In the genomic region with DNA sequence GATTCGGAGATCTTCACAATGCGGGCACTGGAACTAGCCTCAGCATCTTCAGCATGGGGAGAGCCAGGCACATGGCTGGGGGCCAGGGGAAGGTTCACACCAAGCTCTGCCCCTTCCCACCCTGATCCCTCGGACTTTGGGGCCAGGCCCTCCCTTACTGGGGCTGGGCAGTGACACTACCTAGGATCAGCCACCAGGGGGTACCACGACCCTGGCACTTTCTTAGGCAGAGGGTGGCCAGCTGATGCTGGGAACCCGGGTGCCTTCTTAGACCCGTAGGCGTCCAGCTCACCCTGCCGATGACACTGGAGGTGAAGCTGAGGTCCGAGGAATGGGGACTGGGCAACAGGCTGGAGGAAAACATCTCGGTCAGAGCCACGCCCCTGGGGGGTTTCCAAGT, we compare ENCODE assay signal across 7 cellular contexts. TPM values are rescaled to one million over a fixed set of nuclear protein-coding genes. Genes with fewer than 3 reads are reported as not detected.
DNase-seq lines count a peak whose midpoint lies in the region; TF ChIP-seq lines count a peak whose summit lies in the region.
"Not testable (repeated sequence)": the region's sequence is repeated elsewhere in the genome, so short reads cannot be mapped to it uniquely, and the experiment has no call there.

No MANE protein-coding gene starts in this region.

- H3K9me3 ChIP-seq in Karpas-422 (ENCODE audit: low read length); Peyer's patch: not testable (repeated sequence)

- peaks cover 15% of the 10 kb centered on the region for H3K4me1 ChIP-seq in Karpas-422 (ENCODE audit: low read length)
- not testable (repeated sequence) for H3K4me1 ChIP-seq in Peyer's patch

- H3K36me3 ChIP-seq in Karpas-422 (ENCODE audit: insufficient read depth, low read length); Peyer's patch: not testable (repeated sequence)

- not testable (repeated sequence) for H3K27me3 Mint-ChIP-seq in endothelial cell (ENCODE audit: unreplicated experiment)

- H2AFZ ChIP-seq in Karpas-422 (ENCODE audit: low read length), result not testable (repeated sequence)

- not testable (repeated sequence) for H3K9ac ChIP-seq in Karpas-422 (ENCODE audit: low read length)

- H3K4me1 Mint-ChIP-seq in endothelial cell (ENCODE audit: unreplicated experiment), result peaks cover 21% of the 10 kb centered on the region

- not testable (repeated sequence) for H3K4me2 ChIP-seq in Karpas-422 (ENCODE audit: low read depth, low read length, poor library complexity, severe bottlenecking)

- not testable (repeated sequence) for H4K20me1 ChIP-seq in Karpas-422 (ENCODE audit: insufficient read depth, low read depth, low read length)

- DNase-seq in EL, result peak; percentile 46
- DNase-seq in Karpas-422, result peak; percentile 62
- not testable (repeated sequence) for DNase-seq in Peyer's patch; retinal pigment epithelial cell (ENCODE audit: low read depth)
- peak; percentile 15 for DNase-seq in activated naive CD4-positive, alpha-beta T cell treated with Interleukin-2 at 50 U/mL for 16 hours
- DNase-seq in endothelial cell (ENCODE audit: low spot score), result peak; percentile 51
- DNase-seq in left kidney (ENCODE audit: low read depth, low spot score), result peak; percentile 34

- TF ChIP-seq CTCF in Peyer's patch (IDR thresholded peaks at IDR 0.05), result peak in 4 of 6 experiments; percentile 34 to 54 (median 50)
- TF ChIP-seq CTCF in endothelial cell (IDR thresholded peaks at IDR 0.05; ENCODE audit: unreplicated experiment), result peak; percentile 74
- peak; percentile 42 for TF ChIP-seq CTCF in retinal pigment epithelial cell (conservative IDR thresholded peaks at IDR 0.05; ENCODE audit: low read depth, low read length)

- H3K9me2 ChIP-seq in Karpas-422 (replicated peaks; ENCODE audit: insufficient read depth, low read length), result not testable (repeated sequence)

- H3K4me3 ChIP-seq in Karpas-422 (ENCODE audit: low read length); Peyer's patch; retinal pigment epithelial cell (ENCODE audit: low read length): not testable (repeated sequence)

- H3K27ac Mint-ChIP-seq in endothelial cell (ENCODE audit: unreplicated experiment), result not testable (repeated sequence)

- not testable (repeated sequence) for H3K4me3 Mint-ChIP-seq in endothelial cell (ENCODE audit: unreplicated experiment)

- H3K79me2 ChIP-seq in Karpas-422 (ENCODE audit: low read length), result not testable (repeated sequence)

- H3K27ac ChIP-seq in Karpas-422 (ENCODE audit: low read length); Peyer's patch: not testable (repeated sequence)

- not testable (repeated sequence) for H3K27me3 ChIP-seq in Karpas-422 (ENCODE audit: low read length); Peyer's patch

- not testable (repeated sequence) for H3K9me3 Mint-ChIP-seq in endothelial cell (ENCODE audit: unreplicated experiment)

- not testable (repeated sequence) for H3K36me3 Mint-ChIP-seq in endothelial cell (ENCODE audit: low read depth, unreplicated experiment)

- not testable (repeated sequence) for TF ChIP-seq POLR2A in Peyer's patch (IDR thresholded peaks at IDR 0.05)

RNA-seq across cellular contexts. Expression of gene GGT1, which starts 26.1 kb away (rescaled TPM):
- 28.6 and 36.4 TPM in 2 replicates for total RNA-seq in Karpas-422 (2014; rRNA removed; shearing (Covaris generic); ENCODE audit: low replicate concordance)
- total RNA-seq in Peyer's patch, result 100 to 1,000 TPM in 3 of 4 donors, 10 to 100 TPM in 1; 63.5 to 370 (median 238) TPM
- total RNA-seq in endothelial cell (ENCODE audit: unreplicated experiment), result 4.6 TPM

RNA-seq across cellular contexts. Expression of gene LRRC75B, which starts 36.2 kb away (rescaled TPM):
- total RNA-seq in Karpas-422 (2014; rRNA removed; shearing (Covaris generic); ENCODE audit: low replicate concordance), result 3.6 and 6.9 TPM in 2 replicates
- 100 to 1,000 TPM in 2 of 4 donors, 10 to 100 TPM in 2; 18.2 to 127 (median 88.2) TPM for total RNA-seq in Peyer's patch
- total RNA-seq in endothelial cell (ENCODE audit: unreplicated experiment), result 26.9 TPM
